In the genomic region with DNA sequence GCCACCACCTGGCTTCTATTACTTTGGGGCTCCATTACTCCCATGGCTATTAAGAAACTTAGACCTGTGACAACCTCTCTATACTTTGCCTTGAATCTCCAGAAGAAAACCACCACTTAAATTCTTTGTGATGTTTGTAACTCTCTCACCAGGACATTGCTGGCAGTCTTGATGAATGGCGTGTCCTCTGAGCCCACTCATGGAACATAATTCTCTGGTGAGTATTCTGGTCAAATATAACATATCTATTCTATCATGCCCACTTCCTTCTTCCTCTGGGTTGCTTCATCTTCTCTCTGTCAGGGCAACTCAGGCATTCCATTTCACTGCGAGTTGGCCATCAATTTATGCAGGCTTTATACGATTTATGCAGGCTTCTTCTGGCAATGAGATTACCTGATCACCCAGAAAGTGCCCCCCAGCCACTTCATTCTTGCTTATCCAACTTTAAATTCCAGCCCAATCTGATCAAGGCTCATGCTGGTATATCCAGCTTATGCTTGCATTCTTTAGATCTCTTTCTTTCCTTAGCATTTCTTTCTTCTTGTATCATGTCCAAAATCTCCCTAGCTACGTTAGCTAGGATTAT, we compare ENCODE assay signal across 15 cellular contexts.
"Had no signal": no experiment of that assay in that cellular context is flagged by ENCODE, and none has a peak within 500 bp of the region (broad histone marks: within the 10 kb centered on the region; RNA-seq: fewer than 3 reads in every experiment).

No MANE protein-coding gene starts in this region.

- ATAC-seq: esophagus mucosa, gastroesophageal sphincter, heart left ventricle had no signal

- DNase-seq: activated CD4-positive, alpha-beta T cell treated with anti-CD3 and anti-CD28 coated beads for 1 hour; activated gamma-delta T cell; effector CD8-positive, alpha-beta T cell; heart left ventricle; left ventricle myocardium inferior; mammary epithelial cell; midbrain; occipital lobe; posterior cingulate gyrus; stimulated activated CD4-positive, alpha-beta T cell treated with anti-CD3 and anti-CD28 coated beads, Interleukin-12 subunit alpha, Interleukin-12 subunit beta, amount 100 ng/mL, for 4 hours; stimulated activated CD4-positive, alpha-beta T cell treated with anti-CD3 and anti-CD28 coated beads, Interleukin-2, amount 100 ng/mL, for 24 hours; stimulated activated naive CD4-positive, alpha-beta T cell treated with Interleukin-2 at 50 U/mL for 16 hours; thyroid gland had no signal

- H3K4me3 ChIP-seq: gastroesophageal sphincter, heart left ventricle, left ventricle myocardium inferior, thyroid gland had no signal
